1 cellular context compared by ENCODE assay signal in genomic region chr12:66132408-66132807, GRCh38.
TF ChIP-seq lines count a peak whose summit lies in the region.

No MANE protein-coding gene starts in this region.

TF ChIP-seq in H1, 55 proteins besides CTCF, POLR2A, EP300 and RAD21:
- TF ChIP-seq BRCA1 (IDR thresholded peaks at IDR 0.05; ENCODE audit: low read depth, low read length) (no peak), JUN (IDR thresholded peaks at IDR 0.05; ENCODE audit: low read depth, low read length) (peak; percentile 42; the same call in 1 of the 2 replicates)
